In genomic region chr19:17766543-17767131, GRCh38 we compare ENCODE assay signal across 1 cellular context.
TF ChIP-seq lines count a peak whose summit lies in the region.

No MANE protein-coding gene starts in this region.

TF ChIP-seq in GM12878, 131 proteins besides CTCF, POLR2A, EP300 and RAD21:
- TF ChIP-seq YY1 (IDR thresholded peaks at IDR 0.05; ENCODE audit: low read depth, low read length), result peak; percentile 53
- TF ChIP-seq DPF2 (IDR thresholded peaks at IDR 0.05), result no peak
- TF ChIP-seq LARP7 (IDR thresholded peaks at IDR 0.05), result 0 out of 2 replicates have a peak, but pooled peaks have one; percentile 33
- 0 out of 2 replicates have a peak, but pooled peaks have one; percentile 19 for TF ChIP-seq IKZF1 (conservative IDR thresholded peaks at IDR 0.05)
- TF ChIP-seq SMC3 (IDR thresholded peaks at IDR 0.05; ENCODE audit: borderline replicate concordance, low read length), result peak; percentile 86
- TF ChIP-seq REST (IDR thresholded peaks at IDR 0.05; ENCODE audit: low read depth, low read length), result no peak
